ENCODE assay signal across 1 cellular context in the genomic region with DNA sequence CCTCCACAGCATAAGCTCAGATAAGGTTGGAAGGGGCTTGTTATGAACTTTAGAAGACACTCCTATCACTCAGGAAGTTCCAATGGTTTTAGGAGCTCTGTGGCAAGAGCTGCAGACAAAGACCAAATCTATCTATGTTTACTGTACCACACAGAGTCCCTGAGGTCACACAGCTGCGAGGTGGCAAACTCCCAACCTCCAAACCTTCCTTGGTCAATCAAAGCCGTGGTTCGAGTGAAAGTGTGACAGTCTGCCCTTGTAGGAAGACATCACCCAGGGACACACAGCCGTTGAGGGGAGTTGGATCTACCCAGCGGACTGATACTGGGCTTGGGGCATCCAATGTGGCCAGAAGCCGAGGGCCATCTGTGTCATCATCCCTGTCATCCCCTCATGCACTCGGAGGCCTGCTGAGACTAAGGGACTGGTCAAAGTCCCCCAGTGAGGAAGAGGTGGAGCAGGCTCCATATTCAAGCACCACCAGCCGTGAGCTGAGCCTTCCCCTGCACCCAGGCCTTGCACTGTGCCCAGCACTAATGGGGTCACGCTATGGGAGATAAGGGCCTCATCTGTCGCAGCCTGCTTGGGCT.
TF ChIP-seq lines count a peak whose summit lies in the region.

No MANE protein-coding gene starts in this region.

TF ChIP-seq in K562, 482 proteins besides CTCF, POLR2A, EP300 and RAD21:
- no peak for TF ChIP-seq SPI1 (IDR thresholded peaks at IDR 0.05; ENCODE audit: borderline replicate concordance, low read depth, low read length)
- TF ChIP-seq, protein P1, sequence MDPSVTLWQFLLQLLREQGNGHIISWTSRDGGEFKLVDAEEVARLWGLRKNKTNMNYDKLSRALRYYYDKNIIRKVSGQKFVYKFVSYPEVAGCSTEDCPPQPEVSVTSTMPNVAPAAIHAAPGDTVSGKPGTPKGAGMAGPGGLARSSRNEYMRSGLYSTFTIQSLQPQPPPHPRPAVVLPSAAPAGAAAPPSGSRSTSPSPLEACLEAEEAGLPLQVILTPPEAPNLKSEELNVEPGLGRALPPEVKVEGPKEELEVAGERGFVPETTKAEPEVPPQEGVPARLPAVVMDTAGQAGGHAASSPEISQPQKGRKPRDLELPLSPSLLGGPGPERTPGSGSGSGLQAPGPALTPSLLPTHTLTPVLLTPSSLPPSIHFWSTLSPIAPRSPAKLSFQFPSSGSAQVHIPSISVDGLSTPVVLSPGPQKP (CRISPR knock-in tag; IDR thresholded peaks at IDR 0.05), result no peak
- TF ChIP-seq POU5F1 (IDR thresholded peaks at IDR 0.05; ENCODE audit: borderline replicate concordance, low read depth, low read length, partially characterized antibody), result no peak
- no peak for TF ChIP-seq ZEB2 (IDR thresholded peaks at IDR 0.05)
- no peak for TF ChIP-seq ZC3H8 (IDR thresholded peaks at IDR 0.05)
- TF ChIP-seq TRIM28 (IDR thresholded peaks at IDR 0.05), result no peak
- TF ChIP-seq, protein P2, sequence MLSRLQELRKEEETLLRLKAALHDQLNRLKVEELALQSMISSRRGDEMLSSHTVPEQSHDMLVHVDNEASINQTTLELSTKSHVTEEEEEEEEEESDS (CRISPR knock-in tag; IDR thresholded peaks at IDR 0.05), result no peak
- TF ChIP-seq SIN3B (IDR thresholded peaks at IDR 0.05; ENCODE audit: low read depth), result no peak
- no peak for TF ChIP-seq GTF2E2 (tag; IDR thresholded peaks at IDR 0.05)
